ENCODE assay signal across 1 cellular context in the genomic region with DNA sequence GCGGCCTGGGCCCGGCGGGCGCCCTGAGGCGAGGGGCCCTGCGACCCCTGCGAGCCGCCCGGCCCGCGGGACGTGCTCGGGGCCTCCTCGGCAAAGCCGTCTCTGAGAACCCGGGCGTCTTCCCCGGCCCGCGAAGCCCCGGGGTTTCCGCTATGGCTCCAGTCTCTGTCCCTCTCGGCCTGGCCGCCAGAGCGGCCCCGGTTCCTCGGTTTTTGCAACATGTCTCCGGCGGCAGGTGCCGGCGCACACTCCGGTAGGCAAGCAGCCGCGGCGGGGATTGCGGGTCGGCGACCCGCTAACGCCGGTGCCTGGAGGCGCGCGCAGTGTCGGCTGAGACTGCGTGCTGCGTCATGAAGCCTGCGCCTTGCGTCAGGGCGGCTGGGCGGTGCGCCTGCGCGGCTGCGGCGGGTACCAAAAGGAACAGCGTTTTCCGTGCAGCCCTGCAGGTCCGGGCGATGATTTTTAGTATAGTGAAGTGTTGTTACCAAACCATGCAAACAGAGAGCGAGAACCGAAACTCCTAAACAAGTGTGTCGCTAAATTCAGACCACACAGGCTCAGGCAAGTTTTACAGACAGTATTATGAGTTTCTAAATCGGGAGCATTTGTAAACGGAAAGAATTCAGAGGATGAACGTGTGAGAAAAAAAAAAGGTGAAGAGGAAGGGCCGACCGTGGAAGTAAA.
TF ChIP-seq lines count a peak whose summit lies in the region.

Gene NSMCE3, minus strand, starts transcription at position 338 of the 684 bp plus-strand sequence. Its CDS starts 117 bp downstream, at position 221.

TF ChIP-seq in HepG2, 621 proteins besides CTCF, POLR2A, EP300 and RAD21 (continues in another document):
- TF ChIP-seq SATB2 (CRISPR knock-in tag; IDR thresholded peaks at IDR 0.05) (no peak), ZNF180 (CRISPR knock-in tag; IDR thresholded peaks at IDR 0.05; ENCODE audit: borderline replicate concordance, low read depth) (no peak; the same call in 1 of the 2 replicates), TOPORS (CRISPR knock-in tag; IDR thresholded peaks at IDR 0.05) (no peak), ZIK1 (CRISPR knock-in tag; IDR thresholded peaks at IDR 0.05; ENCODE audit: borderline replicate concordance, low read depth) (no peak), TCF7 (IDR thresholded peaks at IDR 0.05; ENCODE audit: low read depth) (no peak), MAFF (IDR thresholded peaks at IDR 0.05; ENCODE audit: low read depth, low read length) (no peak), CEBPZ (IDR thresholded peaks at IDR 0.05; ENCODE audit: low read length) (no peak), ARID2 (CRISPR knock-in tag; IDR thresholded peaks at IDR 0.05; ENCODE audit: borderline replicate concordance) (no peak), XBP1 (CRISPR knock-in tag; IDR thresholded peaks at IDR 0.05) (0 out of 2 replicates have a peak, but pooled peaks have one; percentile 24), PAF1 (CRISPR knock-in tag; IDR thresholded peaks at IDR 0.05) (no peak), YY1 (IDR thresholded peaks at IDR 0.05; ENCODE audit: insufficient read depth, insufficient replicate concordance, low read depth, low read length) (peak; percentile 37), U2AF1 (optimal IDR thresholded peaks at IDR 0.05; ENCODE audit: low read depth, low read length) (no peak), SCMH1 (CRISPR knock-in tag; IDR thresholded peaks at IDR 0.05; ENCODE audit: borderline replicate concordance) (no peak), AGO2 (optimal IDR thresholded peaks at IDR 0.05; ENCODE audit: low read depth, low read length) (peak; percentile 44), BRCA1 (CRISPR knock-in tag; IDR thresholded peaks at IDR 0.05) (no peak), ZNF816 (CRISPR knock-in tag; IDR thresholded peaks at IDR 0.05; ENCODE audit: borderline replicate concordance) (0 out of 2 replicates have a peak, but pooled peaks have one; percentile 77), TRIM24 (CRISPR knock-in tag; IDR thresholded peaks at IDR 0.05) (no peak), HMGXB4 (CRISPR knock-in tag; IDR thresholded peaks at IDR 0.05; ENCODE audit: borderline replicate concordance in 1 of 2, low read depth in 1 of 2) (peak; percentile 53 to 74; a peak in 3 of 4 replicates), ZNF562 (CRISPR knock-in tag; IDR thresholded peaks at IDR 0.05; ENCODE audit: borderline replicate concordance) (no peak), HNF4G (IDR thresholded peaks at IDR 0.05; ENCODE audit: borderline replicate concordance, low read depth, low read length) (no peak), HNF4G (CRISPR knock-in tag; IDR thresholded peaks at IDR 0.05; ENCODE audit: borderline replicate concordance, low read depth) (no peak), LCORL (IDR thresholded peaks at IDR 0.05) (no peak), LCORL (CRISPR knock-in tag; IDR thresholded peaks at IDR 0.05) (peak; percentile 25; the same call in 1 of the 2 replicates), TAF1 (CRISPR knock-in tag; IDR thresholded peaks at IDR 0.05) (peak; percentile 73; the same call in 1 of the 2 replicates), KLF11 (CRISPR knock-in tag; IDR thresholded peaks at IDR 0.05) (no peak), NFATC3 (CRISPR knock-in tag; IDR thresholded peaks at IDR 0.05) (peak; percentile 73; the same call in 1 of the 2 replicates), AGO1 (IDR thresholded peaks at IDR 0.05; ENCODE audit: low read depth, low read length, poor library complexity, severe bottlenecking) (no peak), ZZZ3 (CRISPR knock-in tag; IDR thresholded peaks at IDR 0.05; ENCODE audit: borderline replicate concordance) (no peak), RBFOX2 (IDR thresholded peaks at IDR 0.05; ENCODE audit: low read depth, low read length) (peak; percentile 93), PPARG (CRISPR knock-in tag; conservative IDR thresholded peaks at IDR 0.05) (0 out of 2 replicates have a peak, but pooled peaks have one; percentile 15), BRF2 (CRISPR knock-in tag; IDR thresholded peaks at IDR 0.05) (peak; percentile 57; the same call in 1 of the 2 replicates), ZNF12 (CRISPR knock-in tag; IDR thresholded peaks at IDR 0.05) (no peak), TOE1 (CRISPR knock-in tag; IDR thresholded peaks at IDR 0.05) (no peak; the same call in 1 of the 2 replicates), ZNF792 (CRISPR knock-in tag; IDR thresholded peaks at IDR 0.05) (no peak), ZNF546 (CRISPR knock-in tag; conservative IDR thresholded peaks at IDR 0.05) (peak; percentile 61; the same call in 1 of the 2 replicates), HNRNPK (IDR thresholded peaks at IDR 0.05; ENCODE audit: low read depth, low read length, poor library complexity, severe bottlenecking) (no peak), ZNF563 (CRISPR knock-in tag; IDR thresholded peaks at IDR 0.05) (no peak), IRF1 (CRISPR knock-in tag; IDR thresholded peaks at IDR 0.05; ENCODE audit: low read depth) (no peak), ZNF580 (CRISPR knock-in tag; IDR thresholded peaks at IDR 0.05; ENCODE audit: borderline replicate concordance, low read depth) (no peak), ZNF768 (CRISPR knock-in tag; IDR thresholded peaks at IDR 0.05) (peak; percentile 43; the same call in 1 of the 2 replicates), ZNF782 (CRISPR knock-in tag; IDR thresholded peaks at IDR 0.05; ENCODE audit: borderline replicate concordance) (no peak)
- TF ChIP-seq, protein P1, sequence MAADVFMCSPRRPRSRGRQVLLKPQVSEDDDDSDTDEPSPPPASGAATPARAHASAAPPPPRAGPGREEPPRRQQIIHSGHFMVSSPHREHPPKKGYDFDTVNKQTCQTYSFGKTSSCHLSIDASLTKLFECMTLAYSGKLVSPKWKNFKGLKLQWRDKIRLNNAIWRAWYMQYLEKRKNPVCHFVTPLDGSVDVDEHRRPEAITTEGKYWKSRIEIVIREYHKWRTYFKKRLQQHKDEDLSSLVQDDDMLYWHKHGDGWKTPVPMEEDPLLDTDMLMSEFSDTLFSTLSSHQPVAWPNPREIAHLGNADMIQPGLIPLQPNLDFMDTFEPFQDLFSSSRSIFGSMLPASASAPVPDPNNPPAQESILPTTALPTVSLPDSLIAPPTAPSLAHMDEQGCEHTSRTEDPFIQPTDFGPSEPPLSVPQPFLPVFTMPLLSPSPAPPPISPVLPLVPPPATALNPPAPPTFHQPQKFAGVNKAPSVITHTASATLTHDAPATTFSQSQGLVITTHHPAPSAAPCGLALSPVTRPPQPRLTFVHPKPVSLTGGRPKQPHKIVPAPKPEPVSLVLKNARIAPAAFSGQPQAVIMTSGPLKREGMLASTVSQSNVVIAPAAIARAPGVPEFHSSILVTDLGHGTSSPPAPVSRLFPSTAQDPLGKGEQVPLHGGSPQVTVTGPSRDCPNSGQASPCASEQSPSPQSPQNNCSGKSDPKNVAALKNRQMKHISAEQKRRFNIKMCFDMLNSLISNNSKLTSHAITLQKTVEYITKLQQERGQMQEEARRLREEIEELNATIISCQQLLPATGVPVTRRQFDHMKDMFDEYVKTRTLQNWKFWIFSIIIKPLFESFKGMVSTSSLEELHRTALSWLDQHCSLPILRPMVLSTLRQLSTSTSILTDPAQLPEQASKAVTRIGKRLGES (CRISPR knock-in tag; IDR thresholded peaks at IDR 0.05; ENCODE audit: borderline replicate concordance), result no peak
- TF ChIP-seq, protein P2, sequence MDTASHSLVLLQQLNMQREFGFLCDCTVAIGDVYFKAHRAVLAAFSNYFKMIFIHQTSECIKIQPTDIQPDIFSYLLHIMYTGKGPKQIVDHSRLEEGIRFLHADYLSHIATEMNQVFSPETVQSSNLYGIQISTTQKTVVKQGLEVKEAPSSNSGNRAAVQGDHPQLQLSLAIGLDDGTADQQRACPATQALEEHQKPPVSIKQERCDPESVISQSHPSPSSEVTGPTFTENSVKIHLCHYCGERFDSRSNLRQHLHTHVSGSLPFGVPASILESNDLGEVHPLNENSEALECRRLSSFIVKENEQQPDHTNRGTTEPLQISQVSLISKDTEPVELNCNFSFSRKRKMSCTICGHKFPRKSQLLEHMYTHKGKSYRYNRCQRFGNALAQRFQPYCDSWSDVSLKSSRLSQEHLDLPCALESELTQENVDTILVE (CRISPR knock-in tag; IDR thresholded peaks at IDR 0.05), result no peak
- TF ChIP-seq, protein P3, sequence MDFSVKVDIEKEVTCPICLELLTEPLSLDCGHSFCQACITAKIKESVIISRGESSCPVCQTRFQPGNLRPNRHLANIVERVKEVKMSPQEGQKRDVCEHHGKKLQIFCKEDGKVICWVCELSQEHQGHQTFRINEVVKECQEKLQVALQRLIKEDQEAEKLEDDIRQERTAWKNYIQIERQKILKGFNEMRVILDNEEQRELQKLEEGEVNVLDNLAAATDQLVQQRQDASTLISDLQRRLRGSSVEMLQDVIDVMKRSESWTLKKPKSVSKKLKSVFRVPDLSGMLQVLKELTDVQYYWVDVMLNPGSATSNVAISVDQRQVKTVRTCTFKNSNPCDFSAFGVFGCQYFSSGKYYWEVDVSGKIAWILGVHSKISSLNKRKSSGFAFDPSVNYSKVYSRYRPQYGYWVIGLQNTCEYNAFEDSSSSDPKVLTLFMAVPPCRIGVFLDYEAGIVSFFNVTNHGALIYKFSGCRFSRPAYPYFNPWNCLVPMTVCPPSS (IDR thresholded peaks at IDR 0.05), result no peak
- TF ChIP-seq, protein P4, sequence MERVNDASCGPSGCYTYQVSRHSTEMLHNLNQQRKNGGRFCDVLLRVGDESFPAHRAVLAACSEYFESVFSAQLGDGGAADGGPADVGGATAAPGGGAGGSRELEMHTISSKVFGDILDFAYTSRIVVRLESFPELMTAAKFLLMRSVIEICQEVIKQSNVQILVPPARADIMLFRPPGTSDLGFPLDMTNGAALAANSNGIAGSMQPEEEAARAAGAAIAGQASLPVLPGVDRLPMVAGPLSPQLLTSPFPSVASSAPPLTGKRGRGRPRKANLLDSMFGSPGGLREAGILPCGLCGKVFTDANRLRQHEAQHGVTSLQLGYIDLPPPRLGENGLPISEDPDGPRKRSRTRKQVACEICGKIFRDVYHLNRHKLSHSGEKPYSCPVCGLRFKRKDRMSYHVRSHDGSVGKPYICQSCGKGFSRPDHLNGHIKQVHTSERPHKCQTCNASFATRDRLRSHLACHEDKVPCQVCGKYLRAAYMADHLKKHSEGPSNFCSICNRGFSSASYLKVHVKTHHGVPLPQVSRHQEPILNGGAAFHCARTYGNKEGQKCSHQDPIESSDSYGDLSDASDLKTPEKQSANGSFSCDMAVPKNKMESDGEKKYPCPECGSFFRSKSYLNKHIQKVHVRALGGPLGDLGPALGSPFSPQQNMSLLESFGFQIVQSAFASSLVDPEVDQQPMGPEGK (CRISPR knock-in tag; IDR thresholded peaks at IDR 0.05), result no peak
- TF ChIP-seq, protein P5, sequence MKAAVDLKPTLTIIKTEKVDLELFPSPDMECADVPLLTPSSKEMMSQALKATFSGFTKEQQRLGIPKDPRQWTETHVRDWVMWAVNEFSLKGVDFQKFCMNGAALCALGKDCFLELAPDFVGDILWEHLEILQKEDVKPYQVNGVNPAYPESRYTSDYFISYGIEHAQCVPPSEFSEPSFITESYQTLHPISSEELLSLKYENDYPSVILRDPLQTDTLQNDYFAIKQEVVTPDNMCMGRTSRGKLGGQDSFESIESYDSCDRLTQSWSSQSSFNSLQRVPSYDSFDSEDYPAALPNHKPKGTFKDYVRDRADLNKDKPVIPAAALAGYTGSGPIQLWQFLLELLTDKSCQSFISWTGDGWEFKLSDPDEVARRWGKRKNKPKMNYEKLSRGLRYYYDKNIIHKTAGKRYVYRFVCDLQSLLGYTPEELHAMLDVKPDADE (CRISPR knock-in tag; IDR thresholded peaks at IDR 0.05), result no peak
